11 cellular contexts compared by ENCODE assay signal in genomic region chr16:73231969-73232554, GRCh38.
A peak's percentile ranks its signal among the peaks of the same experiment; 100 is the strongest.
DNase-seq lines count a peak whose midpoint lies in the region; TF ChIP-seq lines count a peak whose summit lies in the region.
"Had no signal": no experiment of that assay in that cellular context is flagged by ENCODE, and none has a peak within 500 bp of the region (broad histone marks: within the 10 kb centered on the region; RNA-seq: fewer than 3 reads in every experiment).

No MANE protein-coding gene starts in this region.

- no peak overlapping the region for H2AFZ ChIP-seq in smooth muscle cell (ENCODE audit: low read depth)

- no peaks in the 10 kb centered on the region for H3K79me2 ChIP-seq in smooth muscle cell (ENCODE audit: low read depth)

- H3K36me3 ChIP-seq in brain microvascular endothelial cell (replicated peaks) (no peaks in the 10 kb centered on the region), smooth muscle cell (ENCODE audit: low read depth) (no peaks in the 10 kb centered on the region)

- TF ChIP-seq CTCF in brain microvascular endothelial cell (IDR thresholded peaks at IDR 0.05; ENCODE audit: low read depth, low read length, missing control alignments) (no peak), smooth muscle cell (IDR thresholded peaks at IDR 0.05; ENCODE audit: borderline replicate concordance, insufficient read depth, poor library complexity, severe bottlenecking) (no peak)

- DNase-seq in DMS 273 (lab: John Stamatoyannopoulos, UW; ENCODE audit: unreplicated experiment): peak; percentile 49
- DNase-seq in DMS 273 treated with DMSO at 0.1 percent for 48 hours (lab: John Stamatoyannopoulos, UW): no peak
- no peak for DNase-seq in brain microvascular endothelial cell
- DNase-seq in inferior parietal cortex (ENCODE audit: extremely low spot score): peak; percentile 28
- DNase-seq in smooth muscle cell (lab: John Stamatoyannopoulos, UW; ENCODE audit: unreplicated experiment): no peak
- DNase-seq in NAMALWA (ENCODE audit: low spot score): no peak
- no peak for DNase-seq in NCI-H2196 treated with DMSO at 0.1 percent for 48 hours (lab: John Stamatoyannopoulos, UW; ENCODE audit: unreplicated experiment)
- no peak for DNase-seq in cerebellar nuclear complex (lab: John Stamatoyannopoulos, UW)
- DNase-seq: activated B cell treated with CpG ODN at 0.5 μM for 24 hours, SHP77 treated with DMSO at 0.1 percent for 48 hours had no signal

- in situ Hi-C loops in brain microvascular endothelial cell (cut with HindIII; ENCODE audit: low pct_ligation_motif_present, low sequenced_read_pairs): no loop called here

- H3K4me3 ChIP-seq in brain microvascular endothelial cell (ENCODE audit: low read depth, low read length) (no peak overlapping the region), smooth muscle cell (no peak overlapping the region)

- peaks cover 7% of the 10 kb centered on the region for H3F3A ChIP-seq in smooth muscle cell (ENCODE audit: low read depth)

- H3K4me1 ChIP-seq in smooth muscle cell (ENCODE audit: low read depth): no peaks in the 10 kb centered on the region

- H3K27ac ChIP-seq in brain microvascular endothelial cell: peak overlapping the region; percentile 1
- H3K27ac ChIP-seq in smooth muscle cell (ENCODE audit: low read depth): peak overlapping the region; percentile 51
- H3K27ac ChIP-seq: 22Rv1 had no signal

- H3K27me3 ChIP-seq in brain microvascular endothelial cell (replicated peaks) (no peaks in the 10 kb centered on the region), smooth muscle cell (ENCODE audit: low read depth) (no peaks in the 10 kb centered on the region)

- H3K9me3 ChIP-seq in smooth muscle cell (replicated peaks; ENCODE audit: low read depth): no peaks in the 10 kb centered on the region

- H3K9ac ChIP-seq in smooth muscle cell (ENCODE audit: low read depth): peak overlapping the region; percentile 24

- WGBS in smooth muscle cell (ENCODE audit: low lambda C conversion rate): 92% methylated on average over 26 of the region's 26 CpGs

- H3K4me2 ChIP-seq in smooth muscle cell: peak overlapping the region; percentile 81

- H4K20me1 ChIP-seq in smooth muscle cell (ENCODE audit: low read depth): no peaks in the 10 kb centered on the region

Comparison
In these comparisons a context has a peak if more than half of its experiments do, and no peak if none do; other contexts are left out.
1. DNase-seq: peak in DMS 273 (single experiment) and inferior parietal cortex (single experiment); none in DMS 273 treated with DMSO at 0.1 percent for 48 hours (single experiment), brain microvascular endothelial cell (single experiment), smooth muscle cell (single experiment), NAMALWA (single experiment), NCI-H2196 treated with DMSO at 0.1 percent for 48 hours (single experiment) and cerebellar nuclear complex (0 of 2).